8 cellular contexts compared by ENCODE assay signal in the genomic region with DNA sequence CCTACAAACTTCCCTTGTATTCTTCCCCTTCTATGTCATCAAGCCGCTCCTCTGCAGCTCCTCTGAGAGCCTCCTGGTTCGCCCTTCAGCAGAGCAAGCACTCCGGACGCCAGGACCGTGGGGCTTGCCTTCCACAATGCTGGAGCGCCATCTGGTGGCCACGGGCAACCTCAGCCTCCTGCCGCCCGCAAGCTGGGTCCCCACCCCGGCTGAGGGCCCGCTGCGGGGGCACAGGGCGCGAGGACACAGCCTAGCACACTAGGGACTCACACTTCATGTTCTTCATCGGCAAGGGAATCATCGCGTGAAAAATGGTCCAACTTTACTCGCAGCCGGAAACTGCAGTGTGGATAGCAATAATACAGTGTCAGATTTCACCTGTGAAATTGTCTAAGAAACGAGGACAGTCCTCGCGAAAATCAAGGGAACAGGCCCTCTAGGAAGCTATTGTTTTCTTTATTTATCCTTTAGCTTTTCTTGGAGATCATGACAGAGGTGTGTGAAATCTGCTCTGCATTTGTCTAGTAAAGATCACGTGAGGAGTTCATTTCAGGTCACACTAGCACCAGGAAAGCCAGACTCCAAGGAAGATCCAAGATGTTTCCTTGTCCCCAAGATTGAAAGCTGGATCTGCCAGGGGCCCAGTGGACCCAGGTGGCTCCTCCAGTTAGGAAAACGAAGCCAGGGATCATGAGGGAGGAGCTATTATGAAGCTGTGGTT. TPM values are rescaled to one million over a fixed set of nuclear protein-coding genes. Genes with fewer than 3 reads are reported as not detected.
DNase-seq lines count a peak whose midpoint lies in the region; ATAC-seq and TF ChIP-seq lines count a peak whose summit lies in the region.

No MANE protein-coding gene starts in this region.

- H3K27ac Mint-ChIP-seq in Caco-2 (ENCODE audit: unreplicated experiment) (peak overlapping the region; percentile 25), neural crest cell (ENCODE audit: unreplicated experiment) (no peak overlapping the region)

- H3K27me3 Mint-ChIP-seq in Caco-2 (ENCODE audit: insufficient read depth, unreplicated experiment) (no peaks in the 10 kb centered on the region), neural crest cell (ENCODE audit: low read depth) (no peaks in the 10 kb centered on the region)

- no peaks in the 10 kb centered on the region for H3K9me3 ChIP-seq in Caco-2
- H3K9me3 ChIP-seq in Panc1 (ENCODE audit: control insufficient read depth, insufficient read depth, low read depth, low read length) = no peaks in the 10 kb centered on the region

- no peak overlapping the region for H3K27ac ChIP-seq in KMS-11
- peak overlapping the region; percentile 77 for H3K27ac ChIP-seq in Panc1 (ENCODE audit: low read length)

- H3K27me3 ChIP-seq in Caco-2 (replicated peaks; ENCODE audit: control insufficient read depth, insufficient read depth, low read length) = no peaks in the 10 kb centered on the region
- no peaks in the 10 kb centered on the region for H3K27me3 ChIP-seq in KMS-11 (ENCODE audit: insufficient read depth, low read depth)
- no peaks in the 10 kb centered on the region for H3K27me3 ChIP-seq in Panc1 (ENCODE audit: control insufficient read depth, insufficient read depth, low read length)

- H3K4me1 Mint-ChIP-seq in Caco-2 (ENCODE audit: low read depth, unreplicated experiment) (peaks cover 8% of the 10 kb centered on the region), neural crest cell (peaks cover 14% of the 10 kb centered on the region)

- in situ Hi-C loops in Panc1 (cut with HindIII; ENCODE audit: low pct_unique_long_range_greater_than_20kb, low sequenced_read_pairs) = no loop called here

- H2AFZ ChIP-seq in KMS-11 (ENCODE audit: low read depth) = peak overlapping the region; percentile 44; the same call in 1 of the 2 replicates

- peak overlapping the region; percentile 33 for H3K4me2 ChIP-seq in KMS-11

- H3K36me3 Mint-ChIP-seq in Caco-2 (ENCODE audit: insufficient read depth, unreplicated experiment) (peaks cover 19% of the 10 kb centered on the region), neural crest cell (ENCODE audit: low read depth) (no peaks in the 10 kb centered on the region)

- peak; percentile 79 to 90 for TF ChIP-seq CTCF in Caco-2 (IDR thresholded peaks at IDR 0.05; ENCODE audit: insufficient read depth in 1 of 2, low read depth in 1 of 2, low read length in 1 of 2, severe bottlenecking in 1 of 2, unreplicated experiment in 1 of 2)
- TF ChIP-seq CTCF in KMS-11 (conservative IDR thresholded peaks at IDR 0.05; ENCODE audit: low read depth, low read length) = peak; percentile 96
- peak; percentile 97 for TF ChIP-seq CTCF in Panc1 (IDR thresholded peaks at IDR 0.05)
- peak; percentile 88 for TF ChIP-seq CTCF in fibroblast of pulmonary artery (IDR thresholded peaks at IDR 0.05; ENCODE audit: low read length, missing control alignments)
- peak; percentile 100 for TF ChIP-seq CTCF in neural crest cell (conservative IDR thresholded peaks at IDR 0.05)

- no peak overlapping the region for H3K9ac ChIP-seq in KMS-11

- intact Hi-C loops in Caco-2 (cut with micrococcal nuclease; ENCODE audit: unreplicated experiment) (loop anchor here (1.0 kb wide), 3 partner anchors 60 to 101 kb away; no protein-coding TSS in a partner anchor), Panc1 (cut with micrococcal nuclease; ENCODE audit: unreplicated experiment) (loop anchor here (2.0 to 5.0 kb wide), 3 partner anchors 59 to 479 kb away; no protein-coding TSS in a partner anchor)

- CTCF ChIA-PET in Caco-2 (lab: Charles Lee) (interaction anchor here (0.6 to 3.8 kb wide), 20 partner anchors 9 to 203 kb away, joined by 3 to 131 read pairs (median 4); partner anchors contain the start of gene RAB17), Panc1 (lab: Charles Lee) (interaction anchor here (0.5 to 3.5 kb wide), 19 partner anchors 9 to 588 kb away, joined by 3 to 77 read pairs (median 4); partner anchors contain the start of gene COPS8)

- POLR2A ChIA-PET in Caco-2 (lab: Charles Lee) (no interaction called here), Panc1 (lab: Charles Lee) (no interaction called here)

- H3K9me3 Mint-ChIP-seq in Caco-2 (ENCODE audit: unreplicated experiment) (no peaks in the 10 kb centered on the region), neural crest cell (peaks cover 4% of the 10 kb centered on the region)

- H3K4me3 ChIP-seq in Caco-2 (ENCODE audit: low read depth, low read length) (no peak overlapping the region), KMS-11 (IDR thresholded peaks at IDR 0.05; ENCODE audit: insufficient read depth, low read depth, low read length) (no peak overlapping the region), Panc1 (ENCODE audit: low read depth in 2 of 2, low read length in 2 of 2) (peak overlapping the region in 1 of 2 experiments; percentile 41; a peak in 2 of 4 replicates), fibroblast of pulmonary artery (replicated peaks; ENCODE audit: low read depth, low read length) (no peak overlapping the region)

- H3K4me3 Mint-ChIP-seq in Caco-2 (ENCODE audit: unreplicated experiment) = no peak overlapping the region
- no peak overlapping the region for H3K4me3 Mint-ChIP-seq in neural crest cell

- H3K79me2 ChIP-seq in KMS-11 (ENCODE audit: insufficient read depth, low read depth) = no peaks in the 10 kb centered on the region

- no TSS peak for BruUV-seq in Caco-2 (replicated peaks; lab: Mats Ljungman, UMichigan)
- no TSS peak for BruUV-seq in Panc1 (replicated peaks; lab: Mats Ljungman, UMichigan)

- peak; percentile 85 for ATAC-seq in GM21515 (IDR thresholded peaks at IDR 0.05; ENCODE audit: unreplicated experiment)
- ATAC-seq in Panc1 = peak; percentile 98
- ATAC-seq in stimulated activated naive CD8-positive, alpha-beta T cell treated with anti-CD3 and anti-CD28 coated beads, Interleukin-15, Interleukin-2, amounts not matched to agents 100 U/mL and 50 U/mL, for 24 hours = peak; percentile 94

- H3K36me3 ChIP-seq in Caco-2 (ENCODE audit: control insufficient read depth, insufficient read depth, low read length) = no peaks in the 10 kb centered on the region
- no peaks in the 10 kb centered on the region for H3K36me3 ChIP-seq in KMS-11 (ENCODE audit: insufficient read depth)
- no peaks in the 10 kb centered on the region for H3K36me3 ChIP-seq in Panc1 (ENCODE audit: control insufficient read depth, insufficient read depth, low read length)

- DNase-seq in Caco-2 = peak; percentile 82 to 86
- peak; percentile 64 for DNase-seq in Panc1 (ENCODE audit: low read depth, low spot score)
- DNase-seq in activated T-helper 1 cell treated with Interleukin-2 at 50 U/mL for 16 hours (ENCODE audit: low read depth) = peak; percentile 67
- peak; percentile 94 for DNase-seq in fibroblast of pulmonary artery (ENCODE audit: low read depth)
- DNase-seq in neural crest cell (ENCODE audit: low read depth, low spot score) = peak; percentile 98
- DNase-seq in stimulated activated naive CD8-positive, alpha-beta T cell treated with anti-CD3 and anti-CD28 coated beads, Interleukin-15, Interleukin-2, amounts not matched to agents 100 U/mL and 50 U/mL, for 24 hours = peak; percentile 95

- H3K4me1 ChIP-seq in Caco-2 (no peaks in the 10 kb centered on the region), KMS-11 (ENCODE audit: low read depth, poor library complexity, severe bottlenecking) (peaks cover 6% of the 10 kb centered on the region), Panc1 (ENCODE audit: control insufficient read depth, insufficient read depth, low read length) (peaks cover 9% of the 10 kb centered on the region)

- no peaks in the 10 kb centered on the region for H4K20me1 ChIP-seq in KMS-11 (ENCODE audit: insufficient read depth)

RNA-seq across cellular contexts. Expression of gene PRLH, which starts 5.8 kb away (rescaled TPM):
- total RNA-seq in Caco-2 (2022) (not detected in 2 replicates), Panc1 (2021; ENCODE audit: unreplicated experiment) (not detected), neural crest cell (not detected in 2 replicates)
- not detected for polyA plus RNA-seq in Panc1 (2012; ENCODE audit: insufficient read length)

RNA-seq across cellular contexts. Expression of gene RAB17, which starts 18.4 kb away (rescaled TPM):
- total RNA-seq in Caco-2 (2022) (60.9 and 61.5 TPM in 2 replicates), Panc1 (2021; ENCODE audit: unreplicated experiment) (23.6 TPM), neural crest cell (not detected in 2 replicates)
- 8.5 TPM for polyA plus RNA-seq in Panc1 (2012; ENCODE audit: insufficient read length)

RNA-seq across cellular contexts. Expression of gene LRRFIP1, which starts 55.2 kb away (rescaled TPM):
- 37.1 and 40.8 TPM in 2 replicates for total RNA-seq in Caco-2 (2022)
- total RNA-seq in Panc1 (2021; ENCODE audit: unreplicated experiment) = 121 TPM
- 61.9 TPM for polyA plus RNA-seq in Panc1 (2012; ENCODE audit: insufficient read length)
- 37.1 and 38.5 TPM in 2 replicates for total RNA-seq in neural crest cell

Comparison
In these comparisons a context has a peak if more than half of its experiments do, and no peak if none do; other contexts are left out.
1. RNA of gene RAB17, which starts 18.4 kb away (total RNA-seq): 60.9 to 61.5 TPM in Caco-2 and 23.6 TPM in Panc1 (single experiment); not detected in neural crest cell; every median in the first group is over 10 times any median in the second.
2. Peak in every context shown above with its lines, with median percentiles within 50 percentile points of each other: DNase-seq, CTCF ChIP-seq and ATAC-seq.